Comparison of ENCODE assay signal across 21 cellular contexts in genomic region chr22:30730351-30730750, GRCh38.
"Had no signal": no experiment of that assay in that cellular context is flagged by ENCODE, and none has a peak within 500 bp of the region (broad histone marks: within the 10 kb centered on the region; RNA-seq: fewer than 3 reads in every experiment).

No MANE protein-coding gene starts in this region.

- ATAC-seq: effector memory CD8-positive, alpha-beta T cell; left cardiac atrium; lower lobe of right lung; stimulated activated effector memory CD8-positive, alpha-beta T cell treated with anti-CD3 and anti-CD28 coated beads, Interleukin-12 subunit alpha, Interleukin-12 subunit beta, amount 100 ng/mL, for 72 hours; stimulated activated naive CD8-positive, alpha-beta T cell treated with anti-CD3 and anti-CD28 coated beads, Interleukin-15, Interleukin-2, amounts not matched to agents 100 U/mL and 50 U/mL, for 24 hours had no signal

- H3K27me3 Mint-ChIP-seq: type B pancreatic cell had no signal

- H3K36me3 Mint-ChIP-seq: immature natural killer cell; mesothelial cell of epicardium; naive B cell; stimulated activated effector memory CD8-positive, alpha-beta T cell treated with anti-CD3 and anti-CD28 coated beads, Interleukin-12 subunit alpha, Interleukin-12 subunit beta, amount 100 ng/mL, for 72 hours; type B pancreatic cell had no signal

- H3K27ac ChIP-seq: esophagus squamous epithelium, left ventricle myocardium inferior, lower lobe of right lung, neutrophil, suprapubic skin, thyroid gland had no signal

- H3K9me3 Mint-ChIP-seq: effector memory CD8-positive, alpha-beta T cell; memory B cell; mesothelial cell of epicardium; stimulated activated effector memory CD8-positive, alpha-beta T cell treated with anti-CD3 and anti-CD28 coated beads, Interleukin-12 subunit alpha, Interleukin-12 subunit beta, amount 100 ng/mL, for 72 hours; type B pancreatic cell had no signal

- H3K27me3 ChIP-seq: esophagus squamous epithelium, suprapubic skin, thyroid gland had no signal

- DNase-seq: effector memory CD8-positive, alpha-beta T cell; esophagus squamous epithelium; foreskin fibroblast; immature natural killer cell; kidney; left cardiac atrium; left ventricle myocardium inferior; lower lobe of right lung; naive B cell; stimulated activated CD4-positive, alpha-beta T cell treated with anti-CD3 and anti-CD28 coated beads, Interleukin-4, amount 100 ng/mL, for 1 hour; stimulated activated CD8-positive, alpha-beta memory T cell treated with anti-CD3 and anti-CD28 coated beads, Interleukin-4, amount 100 ng/mL, for 48 hours; stimulated activated naive CD8-positive, alpha-beta T cell treated with anti-CD3 and anti-CD28 coated beads, Interleukin-15, Interleukin-2, amounts not matched to agents 100 U/mL and 50 U/mL, for 24 hours; thyroid gland had no signal

- H3K9me3 ChIP-seq: esophagus squamous epithelium, left ventricle myocardium inferior, lower lobe of right lung, neutrophil, suprapubic skin, thyroid gland had no signal

- H3K4me1 ChIP-seq: esophagus squamous epithelium, left ventricle myocardium inferior, lower lobe of right lung, suprapubic skin, thyroid gland had no signal

- H3K4me3 Mint-ChIP-seq: effector memory CD8-positive, alpha-beta T cell; immature natural killer cell; memory B cell; mesothelial cell of epicardium; stimulated activated effector memory CD8-positive, alpha-beta T cell treated with anti-CD3 and anti-CD28 coated beads, Interleukin-12 subunit alpha, Interleukin-12 subunit beta, amount 100 ng/mL, for 72 hours; type B pancreatic cell had no signal

- H3K4me3 ChIP-seq: esophagus squamous epithelium, left ventricle myocardium inferior, lower lobe of right lung, smooth muscle cell, suprapubic skin, thyroid gland had no signal

- FAIRE-seq: kidney, urothelium cell line had no signal

- H3K36me3 ChIP-seq: esophagus squamous epithelium, left ventricle myocardium inferior, lower lobe of right lung, neutrophil, suprapubic skin, thyroid gland had no signal

- H3K4me2 ChIP-seq: smooth muscle cell had no signal

- H3K4me1 Mint-ChIP-seq: immature natural killer cell; mesothelial cell of epicardium; naive B cell; stimulated activated effector memory CD8-positive, alpha-beta T cell treated with anti-CD3 and anti-CD28 coated beads, Interleukin-12 subunit alpha, Interleukin-12 subunit beta, amount 100 ng/mL, for 72 hours had no signal

- H3K27ac Mint-ChIP-seq: effector memory CD8-positive, alpha-beta T cell; immature natural killer cell; memory B cell; mesothelial cell of epicardium; naive B cell; stimulated activated effector memory CD8-positive, alpha-beta T cell treated with anti-CD3 and anti-CD28 coated beads, Interleukin-12 subunit alpha, Interleukin-12 subunit beta, amount 100 ng/mL, for 72 hours; type B pancreatic cell had no signal
